ENCODE assay signal across 21 cellular contexts in the genomic region with DNA sequence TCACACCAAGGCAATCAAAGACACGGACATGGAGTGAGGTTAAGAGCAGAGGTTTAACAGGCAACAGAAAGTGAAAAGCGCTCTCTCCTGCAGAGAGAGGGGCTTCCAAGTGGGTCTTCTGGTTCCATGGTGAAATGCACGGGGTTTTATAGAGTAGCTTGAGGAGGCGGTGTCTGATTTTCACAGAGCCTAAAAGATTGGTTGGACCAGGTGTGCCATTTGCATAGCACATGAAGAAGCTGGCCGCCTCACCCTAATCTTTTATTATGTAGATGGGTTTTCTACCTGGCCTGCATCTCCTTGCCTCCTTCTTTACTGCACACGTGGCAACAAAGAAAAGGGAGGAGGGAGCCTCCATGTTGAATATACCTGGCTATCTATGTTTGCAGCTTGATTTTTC.
"Had no signal": no experiment of that assay in that cellular context is flagged by ENCODE, and none has a peak within 500 bp of the region (broad histone marks: within the 10 kb centered on the region; RNA-seq: fewer than 3 reads in every experiment).

No MANE protein-coding gene starts in this region.

- H3K27me3 Mint-ChIP-seq: dendritic cell treated with granulocyte-macrophage colony-stimulating factor and Interleukin-4, amounts not matched to agents 40 ng/mL and 50 ng/mL, for 4 days; memory B cell had no signal

- H3K4me1 Mint-ChIP-seq: activated CD4-positive, alpha-beta T cell treated with anti-CD3 and anti-CD28 coated beads for 36 hours; memory B cell; neural progenitor cell had no signal

- H3K36me3 ChIP-seq: esophagus muscularis mucosa, gastroesophageal sphincter, heart right ventricle, left ventricle myocardium inferior, neural progenitor cell, tibial artery had no signal

- H3K36me3 Mint-ChIP-seq: activated CD4-positive, alpha-beta memory T cell treated with anti-CD3 and anti-CD28 coated beads for 36 hours; activated naive CD8-positive, alpha-beta T cell; memory B cell; neural progenitor cell had no signal

- H3K4me3 ChIP-seq: gastroesophageal sphincter, heart right ventricle, left ventricle myocardium inferior, mucosa of descending colon, neural progenitor cell, psoas muscle, skin epidermis, tibial artery had no signal

- H3K9ac ChIP-seq: neural progenitor cell had no signal

- H3K4me1 ChIP-seq: neural progenitor cell, psoas muscle had no signal

- H3K27me3 ChIP-seq: esophagus muscularis mucosa, gastroesophageal sphincter, heart right ventricle, neural progenitor cell, tibial artery had no signal

- H3K9me3 Mint-ChIP-seq: activated CD4-positive, alpha-beta memory T cell treated with anti-CD3 and anti-CD28 coated beads for 36 hours; dendritic cell treated with granulocyte-macrophage colony-stimulating factor and Interleukin-4, amounts not matched to agents 40 ng/mL and 50 ng/mL, for 4 days; neural progenitor cell had no signal

- DNase-seq: activated CD4-positive, alpha-beta memory T cell treated with anti-CD3 and anti-CD28 coated beads for 36 hours; activated CD4-positive, alpha-beta T cell treated with anti-CD3 and anti-CD28 coated beads for 36 hours; activated T-cell treated with anti-CD3 and anti-CD28 coated beads for 4 hours; effector CD8-positive, alpha-beta T cell; heart right ventricle; left ventricle myocardium inferior; mucosa of descending colon; naive B cell; psoas muscle; right cardiac atrium; stimulated activated naive CD8-positive, alpha-beta T cell treated with anti-CD3 and anti-CD28 coated beads, Interleukin-15, Interleukin-2, amounts not matched to agents 100 U/mL and 50 U/mL, for 24 hours; substantia nigra; T-helper 2 cell; tibial artery had no signal

- H3K27ac ChIP-seq: neural progenitor cell, psoas muscle, skin epidermis had no signal

- H3K4me3 Mint-ChIP-seq: activated CD4-positive, alpha-beta memory T cell treated with anti-CD3 and anti-CD28 coated beads for 36 hours; activated CD4-positive, alpha-beta T cell treated with anti-CD3 and anti-CD28 coated beads for 36 hours; activated naive CD8-positive, alpha-beta T cell; dendritic cell treated with granulocyte-macrophage colony-stimulating factor and Interleukin-4, amounts not matched to agents 40 ng/mL and 50 ng/mL, for 4 days; memory B cell; naive B cell; neural progenitor cell had no signal

- ATAC-seq: activated CD4-positive, alpha-beta T cell treated with anti-CD3 and anti-CD28 coated beads for 36 hours; gastroesophageal sphincter; heart right ventricle; mucosa of descending colon; psoas muscle; right cardiac atrium; stimulated activated naive CD8-positive, alpha-beta T cell treated with anti-CD3 and anti-CD28 coated beads, Interleukin-15, Interleukin-2, amounts not matched to agents 100 U/mL and 50 U/mL, for 24 hours had no signal

- H3K9me3 ChIP-seq: esophagus muscularis mucosa, gastroesophageal sphincter, heart right ventricle, left ventricle myocardium inferior, mucosa of descending colon, psoas muscle, tibial artery had no signal
